ENCODE assay signal across 14 cellular contexts in genomic region chr2:201122276-201122675, GRCh38. TPM values are rescaled to one million over a fixed set of nuclear protein-coding genes. Genes with fewer than 3 reads are reported as not detected.
A peak's percentile ranks its signal among the peaks of the same experiment; 100 is the strongest.
DNase-seq lines count a peak whose midpoint lies in the region; ATAC-seq, FAIRE-seq and TF ChIP-seq lines count a peak whose summit lies in the region.
"Had no signal": no experiment of that assay in that cellular context is flagged by ENCODE, and none has a peak within 500 bp of the region (broad histone marks: within the 10 kb centered on the region; RNA-seq: fewer than 3 reads in every experiment).

No MANE protein-coding gene starts in this region.

- H3K4me1 Mint-ChIP-seq in memory B cell, result peaks cover 58% of the 10 kb centered on the region

- no peak overlapping the region for H2BK15ac ChIP-seq in IMR-90 (ENCODE audit: low read depth, low read length)

- H3K4me3 ChIP-seq in A549 (no peak overlapping the region), IMR-90 (ENCODE audit: insufficient read depth, low read depth, low read length) (no peak overlapping the region), GM12878 (peak overlapping the region; percentile 82)

- no peak for TF ChIP-seq CTCF in A549 (IDR thresholded peaks at IDR 0.05)
- TF ChIP-seq CTCF in IMR-90 (conservative IDR thresholded peaks at IDR 0.05; ENCODE audit: low read depth, low read length), result no peak
- no peak for TF ChIP-seq CTCF in GM12878 (IDR thresholded peaks at IDR 0.05 in 2 of 3, conservative IDR thresholded peaks at IDR 0.05 in 1 of 3; ENCODE audit: control insufficient read depth in 2 of 3, extremely low read depth in 1 of 3, insufficient read depth in 1 of 3, low read depth in 3 of 3, low read length in 3 of 3)
- no peak for TF ChIP-seq CTCF in RWPE1 (conservative IDR thresholded peaks at IDR 0.05; ENCODE audit: low read depth)

- H2AFZ ChIP-seq in IMR-90 (replicated peaks; ENCODE audit: low read length, poor library complexity), result no peak overlapping the region
- H2AFZ ChIP-seq in GM12878 (ENCODE audit: control insufficient read depth, low read depth, low read length), result no peak overlapping the region

- H3K27me3 ChIP-seq in IMR-90 (ENCODE audit: control insufficient read depth, insufficient read depth, low read length) (no peaks in the 10 kb centered on the region), GM12878 (replicated peaks in 1 of 2; ENCODE audit: control insufficient read depth in 2 of 2, insufficient read depth in 2 of 2, low read length in 1 of 2) (no peaks in the 10 kb centered on the region)

- H3K14ac ChIP-seq in IMR-90 (replicated peaks; ENCODE audit: low read depth, low read length), result peak overlapping the region; percentile 56

- H3K27me3 Mint-ChIP-seq in memory B cell, result no peaks in the 10 kb centered on the region

- no peak for ATAC-seq in A549
- no peak for ATAC-seq in IMR-90 (ENCODE audit: low read depth)
- peak; percentile 10 for ATAC-seq in GM12878
- ATAC-seq in memory B cell (ENCODE audit: low read depth), result no peak

- H3K23ac ChIP-seq in IMR-90 (ENCODE audit: low read depth, low read length), result no peak overlapping the region

- 94% methylated on average over 1 of the region's 1 CpG for WGBS in A549 (ENCODE audit: missing lambda C conversion rate)
- no CpG with 5 or more reads among the region's 1 CpG for WGBS in IMR-90 (ENCODE audit: extremely low coverage in 2 of 2, insufficient read length in 1 of 2), 2 experiments
- WGBS in GM12878 (ENCODE audit: insufficient coverage, insufficient replicate concordance, low lambda C conversion rate, missing lambda C conversion rate), result 5% methylated on average over 1 of the region's 1 CpG

- H3K27ac ChIP-seq in A549 (peak overlapping the region; percentile 8 to 89; a peak in 3 of 6 replicates), IMR-90 (ENCODE audit: insufficient read depth, low read length) (no peak overlapping the region), GM12878 (ENCODE audit: control insufficient read depth, insufficient read depth) (peak overlapping the region; percentile 99), RWPE1 (no peak overlapping the region)

- no peak overlapping the region for H2AK5ac ChIP-seq in IMR-90 (ENCODE audit: low read depth, low read length)

- H3K4me3 Mint-ChIP-seq in memory B cell, result peak overlapping the region; percentile 68

- H3K9me3 ChIP-seq in A549 (no peaks in the 10 kb centered on the region), IMR-90 (ENCODE audit: control insufficient read depth, insufficient read depth, low read length) (no peaks in the 10 kb centered on the region), GM12878 (replicated peaks; ENCODE audit: control insufficient read depth, insufficient read depth, low read length) (no peaks in the 10 kb centered on the region)

- H3K9ac ChIP-seq in IMR-90 (ENCODE audit: low read depth, low read length) (no peak overlapping the region), GM12878 (ENCODE audit: control insufficient read depth, insufficient read depth, low read length) (peak overlapping the region; percentile 99)

- FAIRE-seq in A549 (lab: Jason Lieb, UNC) (no peak), GM12878 (lab: Jason Lieb, UNC) (no peak)
- FAIRE-seq: D721Med, HTR-8/SVneo had no signal

- H4K91ac ChIP-seq in IMR-90 (ENCODE audit: insufficient read depth, low read depth, low read length), result no peak overlapping the region

- SMC1A ChIA-PET in GM12878 (lab: Charles Lee; ENCODE audit: uncharacterized antibody, unreplicated experiment), result interaction anchor here (0.8 to 9.4 kb wide), 15 partner anchors 9 to 1147 kb away, joined by 3 to 143 read pairs (median 4); no protein-coding TSS in a partner anchor

- TF ChIP-seq POLR2A in A549 (IDR thresholded peaks at IDR 0.05; ENCODE audit: low read length) (no peak), IMR-90 (IDR thresholded peaks at IDR 0.05; ENCODE audit: low read depth, low read length) (no peak), GM12878 (IDR thresholded peaks at IDR 0.05; ENCODE audit: low read depth, low read length) (no peak)

- BruUV-seq in IMR-90 (replicated peaks; lab: Mats Ljungman, UMichigan) (no TSS peak), GM12878 (replicated peaks; lab: Mats Ljungman, UMichigan) (no TSS peak)

- no peak overlapping the region for H3K56ac ChIP-seq in IMR-90 (ENCODE audit: extremely low read depth, insufficient read depth, low read length)

- dilution Hi-C loops in IMR-90 (cut with HindIII; ENCODE audit: low sequenced_read_pairs, unreplicated experiment), result no loop called here

- H3K4me2 ChIP-seq in A549 (peak overlapping the region; percentile 99; the same call in 1 of the 3 replicates), IMR-90 (ENCODE audit: low read depth, low read length) (no peak overlapping the region), GM12878 (ENCODE audit: control insufficient read depth, insufficient read depth) (peak overlapping the region; percentile 94)

- no peak overlapping the region for H2BK20ac ChIP-seq in IMR-90 (ENCODE audit: low read depth, low read length)

- H4K20me1 ChIP-seq in IMR-90 (ENCODE audit: insufficient read depth, low read length) (peaks cover 18% of the 10 kb centered on the region), GM12878 (ENCODE audit: control insufficient read depth, insufficient read depth) (no peaks in the 10 kb centered on the region)

- H3K36me3 ChIP-seq in IMR-90 (ENCODE audit: control insufficient read depth, insufficient read depth, low read length), result peaks cover 2% of the 10 kb centered on the region; the same call in 1 of the 2 replicates
- H3K36me3 ChIP-seq in GM12878 (ENCODE audit: control insufficient read depth in 2 of 2, insufficient read depth in 2 of 2, low read length in 1 of 2), result peaks cover 0 to 2% of the 10 kb centered on the region in 2 experiments; a peak in 1 of 4 replicates

- peaks cover 93% of the 10 kb centered on the region for H3K79me2 ChIP-seq in GM12878 (ENCODE audit: control insufficient read depth, insufficient read depth, low read length)

- no peak overlapping the region for H3K4ac ChIP-seq in IMR-90 (ENCODE audit: low read depth, low read length)

- H2BK120ac ChIP-seq in IMR-90 (ENCODE audit: low read depth, low read length), result no peak overlapping the region

- peaks cover 26% of the 10 kb centered on the region for H3K9me1 ChIP-seq in IMR-90 (ENCODE audit: insufficient read depth, low read length)

- POLR2A ChIA-PET in A549 (lab: Yijun Ruan, JAX) (no interaction called here), IMR-90 (lab: Charles Lee; ENCODE audit: unreplicated experiment) (no interaction called here), GM12878 (lab: Charles Lee) (interaction anchor here (0.6 to 1.9 kb wide), 9 partner anchors 23 to 258 kb away, joined by 3 to 9 read pairs (median 3); partner anchors contain the start of genes NIF3L1, ORC2 and PPIL3), RWPE1 (lab: Yijun Ruan, JAX; ENCODE audit: low non-redundant PET) (no interaction called here)

- in situ Hi-C loops in IMR-90 (cut with MboI; ENCODE audit: low sequenced_read_pairs), result no loop called here
- in situ Hi-C loops in GM12878 (cut with MboI), result no loop called here

- H4K8ac ChIP-seq in IMR-90 (ENCODE audit: low read depth in 2 of 2, low read length in 2 of 2), result no peak overlapping the region

- RAD21 ChIA-PET in GM12878 (lab: Charles Lee; ENCODE audit: unreplicated experiment), result interaction anchor here (0.6 to 3.8 kb wide), 8 partner anchors 10 to 159 kb away, joined by 3 to 42 read pairs (median 4); partner anchors contain the start of genes CASP10 and ORC2

- no peak overlapping the region for H2BK5ac ChIP-seq in IMR-90 (ENCODE audit: low read depth, low read length, poor library complexity, severe bottlenecking)

- peaks cover 29 to 85% of the 10 kb centered on the region in 2 experiments for H3K79me1 ChIP-seq in IMR-90 (ENCODE audit: low read depth in 1 of 2, low read length in 2 of 2)

- no peak overlapping the region for H4K5ac ChIP-seq in IMR-90 (ENCODE audit: low read depth, low read length)

- no peak overlapping the region for H2AK9ac ChIP-seq in IMR-90 (replicated peaks; ENCODE audit: low read depth, low read length, poor library complexity)

- no peaks in the 10 kb centered on the region for H3K9me3 Mint-ChIP-seq in memory B cell

- no peak for DNase-seq in A549 (ENCODE audit: low read depth in 1 of 2, low spot score in 1 of 2)
- no peak for DNase-seq in IMR-90
- DNase-seq in GM12878 (ENCODE audit: low read depth, low spot score), result no peak
- no peak for DNase-seq in memory B cell (ENCODE audit: low spot score in 2 of 2)
- DNase-seq in HCEC 1CT, result no peak
- no peak for DNase-seq in RWPE1 (ENCODE audit: low spot score)
- DNase-seq in NCI-H146 treated with DMSO at 0.1 percent for 48 hours (lab: John Stamatoyannopoulos, UW; ENCODE audit: unreplicated experiment), result no peak
- no peak for DNase-seq in retina
- DNase-seq: activated CD4-positive, alpha-beta T cell treated with anti-CD3 and anti-CD28 coated beads, Interleukin-2, amount 50 U/mL, for 4 hours; effector CD4-positive, alpha-beta T cell; NCI-H526 treated with DMSO at 0.1 percent for 48 hours; stimulated activated CD4-positive, alpha-beta T cell treated with anti-CD3 and anti-CD28 coated beads, Interleukin-4, amount 100 ng/mL, for 24 hours had no signal

- peaks cover 7% of the 10 kb centered on the region for H3K36me3 Mint-ChIP-seq in memory B cell

- H3K18ac ChIP-seq in IMR-90 (ENCODE audit: low read depth, low read length), result no peak overlapping the region

- no peak for TF ChIP-seq EP300 in A549 (IDR thresholded peaks at IDR 0.05)
- no peak for TF ChIP-seq EP300 in GM12878 (IDR thresholded peaks at IDR 0.05; ENCODE audit: borderline replicate concordance in 1 of 2, control insufficient read depth in 1 of 2, low read depth in 2 of 2, low read length in 2 of 2)

- peak overlapping the region; percentile 99 for H3K27ac Mint-ChIP-seq in memory B cell

- CTCF ChIA-PET in A549 (lab: Yijun Ruan, JAX) (interaction anchor here (0.7 to 1.4 kb wide), 7 partner anchors 26 to 221 kb away, joined by 3 to 5 read pairs (median 3); partner anchors contain the start of gene CASP10), IMR-90 (lab: Yijun Ruan, JAX) (no interaction called here), GM12878 (lab: Yijun Ruan, JAX) (interaction anchor here (0.9 to 3.7 kb wide), 7 partner anchors 9 to 217 kb away, joined by 4 to 42 read pairs (median 8); no protein-coding TSS in a partner anchor), RWPE1 (lab: Yijun Ruan, JAX) (interaction anchor here (0.5 kb wide), 1 partner anchor 113 kb away, joined by 5 read pairs; no protein-coding TSS in a partner anchor)

- TF ChIP-seq RAD21 in A549 (conservative IDR thresholded peaks at IDR 0.05 in 1 of 2, IDR thresholded peaks at IDR 0.05 in 1 of 2) (no peak), IMR-90 (IDR thresholded peaks at IDR 0.05; ENCODE audit: low read length) (no peak), GM12878 (IDR thresholded peaks at IDR 0.05; ENCODE audit: insufficient read depth, low read depth, low read length) (no peak)

- peaks cover 79% of the 10 kb centered on the region for H3K4me1 ChIP-seq in A549
- peaks cover 19% of the 10 kb centered on the region for H3K4me1 ChIP-seq in IMR-90 (ENCODE audit: control insufficient read depth, insufficient read depth, low read length)
- peaks cover 37% of the 10 kb centered on the region for H3K4me1 ChIP-seq in GM12878 (ENCODE audit: control insufficient read depth, insufficient read depth, low read length)

- intact Hi-C loops in IMR-90 (cut with micrococcal nuclease) (no loop called here), GM12878 (cut with micrococcal nuclease; ENCODE audit: unreplicated experiment) (no loop called here)

RNA-seq across cellular contexts. Expression of gene CFLAR, which starts 6.3 kb away (rescaled TPM):
- polyA plus RNA-seq in A549 (2011; rRNA removed) (64.0 and 89.4 TPM in 2 replicates), A549 (2017; fragmentation: RNase III; extraction: RNeasy Plus Mini Kit Qiagen cat#74134 plus additional on column Dnase treatment) (56.5 to 64.0 TPM (median 56.5 TPM) in 3 replicates), IMR-90 (2012; rRNA removed) (23.8 and 29.2 TPM in 2 replicates), GM12878 (2011; rRNA removed) (181 and 241 TPM in 2 replicates), GM12878 (2014; fragmentation: Illumina TruSeq; extraction: Trizol) (103 and 125 TPM in 2 replicates), GM12878 (2014; fragmentation: Nextera tagmentation; extraction: Ambion mirVana) (100 to 1,000 TPM; 103 to 105 TPM), GM12878 (2014; rRNA removed) (70.5 and 80.6 TPM in 2 replicates), GM12878 (2016; fragmentation: Nextera tagmentation; extraction: Ambion mirVana) (10 to 100 TPM; 87.2 to 89.4 TPM)
- polyA plus RNA-seq in A549 (2012; cell fraction: cytosol; rRNA removed), result 41.6 and 47.7 TPM in 2 replicates
- polyA plus RNA-seq in A549 (2012; cell fraction: nucleus; rRNA removed), result 44.8 and 63.7 TPM in 2 replicates
- polyA minus RNA-seq in A549 (2011; rRNA and poly(A)+ RNA removed), result 65.7 and 70.3 TPM in 2 replicates
- total RNA-seq in IMR-90 (2012; rRNA removed) (48.3 and 59.9 TPM in 2 replicates), GM12878 (2014; rRNA removed) (81.4 and 106 TPM in 2 replicates), GM12878 (2014; rRNA removed; fragmentation: Illumina TruSeq; extraction: Trizol) (109 and 110 TPM in 2 replicates), GM12878 (2021) (97.7 and 99.5 TPM in 2 replicates)
- 8.6 and 21.0 TPM in 2 replicates for polyA plus RNA-seq in IMR-90 (2012; cell fraction: cytosol; rRNA removed)
- polyA plus RNA-seq in IMR-90 (2012; cell fraction: nucleus; rRNA removed; ENCODE audit: low replicate concordance), result 32.8 and 76.8 TPM in 2 replicates
- total RNA-seq in GM12878 (2013; cell fraction: nucleolus; rRNA removed), result 905 and 928 TPM in 2 replicates
- polyA plus RNA-seq in GM12878 (2011; ENCODE audit: low read depth), result 96.3 TPM
- polyA plus RNA-seq in GM12878 (2011; cell fraction: cytosol; rRNA removed), result 90.5 and 101 TPM in 2 replicates
- polyA plus RNA-seq in GM12878 (2011; cell fraction: nucleus; rRNA removed), result 157 and 170 TPM in 2 replicates
- polyA plus RNA-seq in GM12878 (2012), result 109 and 116 TPM in 2 replicates
- polyA minus RNA-seq in GM12878 (2011; rRNA and poly(A)+ RNA removed), result 249 and 253 TPM in 2 replicates
- polyA minus RNA-seq in GM12878 (2011; cell fraction: cytosol; rRNA and poly(A)+ RNA removed), result 50.2 and 65.0 TPM in 2 replicates
- 155 and 248 TPM in 2 replicates for polyA minus RNA-seq in GM12878 (2011; cell fraction: nucleus; rRNA and poly(A)+ RNA removed)

RNA-seq across cellular contexts. Expression of gene NDUFB3, which starts 50.5 kb away (rescaled TPM):
- polyA plus RNA-seq in A549 (2011; rRNA removed), result 103 and 162 TPM in 2 replicates
- polyA plus RNA-seq in A549 (2012; cell fraction: cytosol; rRNA removed), result 61.3 and 86.3 TPM in 2 replicates
- 12.8 and 25.2 TPM in 2 replicates for polyA plus RNA-seq in A549 (2012; cell fraction: nucleus; rRNA removed)
- 220 to 232 TPM (median 223 TPM) in 3 replicates for polyA plus RNA-seq in A549 (2017; fragmentation: RNase III; extraction: RNeasy Plus Mini Kit Qiagen cat#74134 plus additional on column Dnase treatment)
- polyA minus RNA-seq in A549 (2011; rRNA and poly(A)+ RNA removed), result 4.8 and 7.6 TPM in 2 replicates
- 41.0 and 105 TPM in 2 replicates for total RNA-seq in IMR-90 (2012; rRNA removed)
- polyA plus RNA-seq in IMR-90 (2012; rRNA removed), result 87.0 and 98.7 TPM in 2 replicates
- 10.7 and 24.8 TPM in 2 replicates for polyA plus RNA-seq in IMR-90 (2012; cell fraction: cytosol; rRNA removed)
- 1.6 and 15.7 TPM in 2 replicates for polyA plus RNA-seq in IMR-90 (2012; cell fraction: nucleus; rRNA removed; ENCODE audit: low replicate concordance)
- 4.3 and 7.4 TPM in 2 replicates for total RNA-seq in GM12878 (2013; cell fraction: nucleolus; rRNA removed)
- 115 and 153 TPM in 2 replicates for total RNA-seq in GM12878 (2014; rRNA removed)
- total RNA-seq in GM12878 (2014; rRNA removed; fragmentation: Illumina TruSeq; extraction: Trizol), result 188 and 189 TPM in 2 replicates
- total RNA-seq in GM12878 (2021), result 129 and 146 TPM in 2 replicates
- polyA plus RNA-seq in GM12878 (2011; ENCODE audit: low read depth), result 209 TPM
- polyA plus RNA-seq in GM12878 (2011; rRNA removed), result 157 and 257 TPM in 2 replicates
- 44.7 and 46.5 TPM in 2 replicates for polyA plus RNA-seq in GM12878 (2011; cell fraction: cytosol; rRNA removed)
- 46.6 and 51.5 TPM in 2 replicates for polyA plus RNA-seq in GM12878 (2011; cell fraction: nucleus; rRNA removed)
- 113 and 145 TPM in 2 replicates for polyA plus RNA-seq in GM12878 (2012)
- polyA plus RNA-seq in GM12878 (2014; fragmentation: Illumina TruSeq; extraction: Trizol), result 152 and 190 TPM in 2 replicates
- polyA plus RNA-seq in GM12878 (2014; fragmentation: Nextera tagmentation; extraction: Ambion mirVana), result 1,000 to 10,000 TPM; 1,005 to 1,059 TPM
- polyA plus RNA-seq in GM12878 (2014; rRNA removed), result 180 and 186 TPM in 2 replicates
- 100 to 1,000 TPM; 665 to 671 TPM for polyA plus RNA-seq in GM12878 (2016; fragmentation: Nextera tagmentation; extraction: Ambion mirVana)
- 14.3 and 23.6 TPM in 2 replicates for polyA minus RNA-seq in GM12878 (2011; rRNA and poly(A)+ RNA removed)
- polyA minus RNA-seq in GM12878 (2011; cell fraction: cytosol; rRNA and poly(A)+ RNA removed), result 10.8 and 20.4 TPM in 2 replicates
- polyA minus RNA-seq in GM12878 (2011; cell fraction: nucleus; rRNA and poly(A)+ RNA removed), result 4.4 and 5.4 TPM in 2 replicates

RNA-seq across cellular contexts. Expression of gene HYCC2, which starts 50.8 kb away (rescaled TPM):
- 5.8 and 7.3 TPM in 2 replicates for polyA plus RNA-seq in A549 (2011; rRNA removed)
- 1.0 TPM in 2 replicates for polyA plus RNA-seq in A549 (2012; cell fraction: cytosol; rRNA removed)
- polyA plus RNA-seq in A549 (2012; cell fraction: nucleus; rRNA removed), result 0.94 and 1.5 TPM in 2 replicates
- polyA plus RNA-seq in A549 (2017; fragmentation: RNase III; extraction: RNeasy Plus Mini Kit Qiagen cat#74134 plus additional on column Dnase treatment), result 2.4 to 3.0 TPM (median 2.9 TPM) in 3 replicates
- polyA minus RNA-seq in A549 (2011; rRNA and poly(A)+ RNA removed), result 6.4 and 8.1 TPM in 2 replicates
- total RNA-seq in IMR-90 (2012; rRNA removed), result 9.1 and 10.0 TPM in 2 replicates
- 1.7 and 2.2 TPM in 2 replicates for polyA plus RNA-seq in IMR-90 (2012; rRNA removed)
- polyA plus RNA-seq in IMR-90 (2012; cell fraction: cytosol; rRNA removed), result 0.30 and 0.34 TPM in 2 replicates
- 0.91 and 5.4 TPM in 2 replicates for polyA plus RNA-seq in IMR-90 (2012; cell fraction: nucleus; rRNA removed; ENCODE audit: low replicate concordance)
- 59.1 and 62.7 TPM in 2 replicates for total RNA-seq in GM12878 (2013; cell fraction: nucleolus; rRNA removed)
- 6.0 and 7.3 TPM in 2 replicates for total RNA-seq in GM12878 (2014; rRNA removed)
- total RNA-seq in GM12878 (2014; rRNA removed; fragmentation: Illumina TruSeq; extraction: Trizol), result 9.5 and 11.1 TPM in 2 replicates
- total RNA-seq in GM12878 (2021), result 15.2 and 17.4 TPM in 2 replicates
- polyA plus RNA-seq in GM12878 (2011; ENCODE audit: low read depth), result 2.7 TPM
- polyA plus RNA-seq in GM12878 (2011; rRNA removed), result 9.2 and 14.4 TPM in 2 replicates
- polyA plus RNA-seq in GM12878 (2011; cell fraction: cytosol; rRNA removed), result 3.5 and 3.8 TPM in 2 replicates
- polyA plus RNA-seq in GM12878 (2011; cell fraction: nucleus; rRNA removed), result 7.1 and 8.4 TPM in 2 replicates
- polyA plus RNA-seq in GM12878 (2012), result 3.5 and 5.0 TPM in 2 replicates
- polyA plus RNA-seq in GM12878 (2014; fragmentation: Illumina TruSeq; extraction: Trizol), result 6.7 and 8.5 TPM in 2 replicates
- polyA plus RNA-seq in GM12878 (2014; fragmentation: Nextera tagmentation; extraction: Ambion mirVana), result 1 to 10 TPM; 3.4 to 6.8 TPM
- polyA plus RNA-seq in GM12878 (2014; rRNA removed), result 4.6 and 4.9 TPM in 2 replicates
- 10 to 100 TPM; 11.6 to 12.9 TPM for polyA plus RNA-seq in GM12878 (2016; fragmentation: Nextera tagmentation; extraction: Ambion mirVana)
- polyA minus RNA-seq in GM12878 (2011; rRNA and poly(A)+ RNA removed), result 16.7 and 18.8 TPM in 2 replicates
- polyA minus RNA-seq in GM12878 (2011; cell fraction: cytosol; rRNA and poly(A)+ RNA removed), result 4.7 and 5.9 TPM in 2 replicates
- polyA minus RNA-seq in GM12878 (2011; cell fraction: nucleus; rRNA and poly(A)+ RNA removed), result 12.7 and 21.8 TPM in 2 replicates

Comparison
In these comparisons a context has a peak if more than half of its experiments do, and no peak if none do; other contexts are left out.
1. H3K27ac ChIP-seq: peak in A549 (2 of 2) and GM12878 (single experiment); none in IMR-90 (single experiment) and RWPE1 (single experiment).
2. Of the 24 proteins assayed by ChIP-seq in both GM12878 and A549: peak only in GM12878: BCL3, PBX3 and POLR2AphosphoS2; only in A549: none; in both: none; in neither: 21.